ENCODE assay signal across 32 cellular contexts in the genomic region with DNA sequence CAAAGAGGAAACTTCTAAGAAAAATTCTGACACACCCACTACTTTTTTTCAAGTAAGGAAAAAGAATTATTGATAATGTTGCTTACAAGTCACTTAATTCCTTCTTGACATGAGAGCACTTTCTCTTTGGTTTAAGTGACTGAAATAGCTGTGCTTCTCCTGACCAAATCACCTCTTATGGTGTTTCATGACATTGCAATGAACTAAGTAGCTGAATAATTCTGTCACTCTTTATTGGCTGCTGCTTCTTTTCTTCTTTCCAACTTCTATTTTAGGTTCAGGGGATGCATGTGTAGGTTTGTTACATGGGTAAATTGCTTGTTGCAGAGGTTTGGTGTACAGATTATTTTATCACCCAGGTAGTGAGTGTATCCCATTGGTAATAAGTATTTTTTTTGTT.
"Had no signal": no experiment of that assay in that cellular context is flagged by ENCODE, and none has a peak within 500 bp of the region (broad histone marks: within the 10 kb centered on the region; RNA-seq: fewer than 3 reads in every experiment).

No MANE protein-coding gene starts in this region.

- ATAC-seq: activated CD4-positive, alpha-beta T cell treated with anti-CD3 and anti-CD28 coated beads for 36 hours; activated CD4-positive, CD25-positive, alpha-beta regulatory T cell treated with anti-CD3 and anti-CD28 coated beads, Interleukin-2, amount 50 U/mL, for 24 hours; activated CD8-positive, alpha-beta memory T cell treated with anti-CD3 and anti-CD28 coated beads, Interleukin-2, amount 10 ng/mL, durations not matched to agents 7 days and 5 days; activated CD8-positive, alpha-beta T cell treated with anti-CD3 and anti-CD28 coated beads, Interleukin-2, amount 10 ng/mL, durations not matched to agents 7 days and 5 days; activated naive CD8-positive, alpha-beta T cell treated with anti-CD3 and anti-CD28 coated beads, Interleukin-2, amount 50 U/mL, for 24 hours; body of pancreas; esophagus mucosa; T-helper 17 cell had no signal

- H3K27ac ChIP-seq: adrenal gland, body of pancreas, coronary artery, dorsolateral prefrontal cortex, WERI-Rb-1 had no signal

- H3K36me3 ChIP-seq: adrenal gland, heart right ventricle, WERI-Rb-1 had no signal

- FAIRE-seq: frontal cortex had no signal

- DNase-seq: activated B cell treated with CpG ODN at 0.5 μM for 24 hours; activated CD4-positive, alpha-beta memory T cell treated with anti-CD3 and anti-CD28 coated beads for 36 hours; activated CD4-positive, alpha-beta T cell treated with anti-CD3 and anti-CD28 coated beads for 36 hours; activated CD4-positive, alpha-beta T cell treated with anti-CD3 and anti-CD28 coated beads, Interleukin-2, amount 10 ng/mL, durations not matched to agents 24 days and 14 days; activated CD8-positive, alpha-beta memory T cell treated with anti-CD3 and anti-CD28 coated beads, Interleukin-2, amount 10 ng/mL, durations not matched to agents 7 days and 5 days; activated CD8-positive, alpha-beta memory T cell treated with anti-CD3 and anti-CD28 coated beads, Interleukin-2, amount 50 U/mL, for 4 hours; activated CD8-positive, alpha-beta T cell treated with anti-CD3 and anti-CD28 coated beads, Interleukin-2, amount 10 ng/mL, durations not matched to agents 7 days and 5 days; activated effector memory CD4-positive, alpha-beta T cell treated with anti-CD3 and anti-CD28 coated beads, Interleukin-2, amount 50 U/mL, for 16 hours; activated naive CD4-positive, alpha-beta T cell treated with anti-CD3 and anti-CD28 coated beads for 36 hours; activated naive CD8-positive, alpha-beta T cell treated with anti-CD3 and anti-CD28 coated beads for 36 hours; activated naive CD8-positive, alpha-beta T cell treated with anti-CD3 and anti-CD28 coated beads, Interleukin-2, amount 50 U/mL, for 24 hours; activated T-cell treated with anti-CD3 and anti-CD28 coated beads, Interleukin-2, amount 50 U/mL, for 1 hour; activated T-cell treated with anti-CD3 and anti-CD28 coated beads, Interleukin-2, amount 50 U/mL, for 48 hours; adrenal gland; amygdala; aorta; body of pancreas; central memory CD4-positive, alpha-beta T cell; dorsolateral prefrontal cortex; effector memory CD4-positive, alpha-beta T cell; endodermal cell; foreskin fibroblast; glutamatergic neuron; heart right ventricle; T-helper 1 cell; T-helper 17 cell; T1000; WERI-Rb-1 had no signal

- H3K4me1 ChIP-seq: adrenal gland had no signal

- H3K9me3 ChIP-seq: adrenal gland, body of pancreas had no signal

- H3K4me3 ChIP-seq: adrenal gland, body of pancreas, coronary artery, dorsolateral prefrontal cortex, heart right ventricle had no signal

- H3K27me3 ChIP-seq: adrenal gland, body of pancreas, dorsolateral prefrontal cortex, heart right ventricle had no signal
